ENCODE assay signal across 10 cellular contexts in the genomic region with DNA sequence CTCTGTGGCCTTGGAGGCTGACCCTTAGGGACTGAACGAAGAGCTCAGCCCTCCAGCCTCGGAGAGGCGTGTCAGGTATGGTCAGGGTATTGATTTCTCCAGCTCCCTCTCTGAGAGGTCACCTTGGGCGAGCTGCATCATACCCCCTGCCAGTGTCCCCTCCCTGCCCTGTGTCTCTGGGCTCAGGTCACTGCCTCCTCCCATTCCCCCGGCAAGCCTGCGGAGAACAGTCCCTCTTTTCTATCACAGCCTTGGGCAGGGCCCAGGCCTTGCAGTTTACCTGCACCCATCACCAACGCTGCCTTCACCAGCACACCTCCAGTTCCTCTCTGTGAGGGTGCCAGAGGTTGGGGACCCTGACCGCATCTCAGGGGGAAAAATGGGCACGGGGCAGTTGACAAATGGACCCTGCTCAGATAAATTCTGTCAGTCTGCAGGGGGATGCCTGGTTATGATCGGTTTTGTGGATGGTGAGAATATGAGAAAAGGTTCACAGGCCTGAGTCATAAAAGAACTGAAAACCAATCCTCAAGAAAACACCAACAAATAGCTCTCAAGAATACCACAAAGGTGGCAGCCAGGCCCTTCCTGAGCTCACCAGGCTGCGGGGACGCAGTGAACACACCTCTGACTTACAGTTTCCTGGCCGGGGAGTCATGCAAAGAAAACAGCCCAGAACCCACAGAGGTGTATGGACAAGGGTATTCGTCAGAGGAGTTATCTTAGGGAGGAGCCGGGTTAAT. TPM values are rescaled to one million over a fixed set of nuclear protein-coding genes. Genes with fewer than 3 reads are reported as not detected.
DNase-seq lines count a peak whose midpoint lies in the region; ATAC-seq and TF ChIP-seq lines count a peak whose summit lies in the region.
"Had no signal": no experiment of that assay in that cellular context is flagged by ENCODE, and none has a peak within 500 bp of the region (broad histone marks: within the 10 kb centered on the region; RNA-seq: fewer than 3 reads in every experiment).

No MANE protein-coding gene starts in this region.

- H2AFZ ChIP-seq in GM23338, result peak overlapping the region; percentile 52; the same call in 1 of the 2 replicates

- POLR2A ChIA-PET in CD8-positive, alpha-beta memory T cell (lab: Charles Lee), result no interaction called here
- POLR2A ChIA-PET in naive thymus-derived CD4-positive, alpha-beta T cell (lab: Charles Lee), result no interaction called here
- POLR2A ChIA-PET in A673 (lab: Charles Lee; ENCODE audit: low non-redundant PET), result no interaction called here

- H3K27ac Mint-ChIP-seq in CD8-positive, alpha-beta memory T cell, result peak overlapping the region; percentile 39 to 93 (median 80)
- no peak overlapping the region for H3K27ac Mint-ChIP-seq in GM23338
- H3K27ac Mint-ChIP-seq in naive thymus-derived CD4-positive, alpha-beta T cell, result peak overlapping the region in 1 of 9 donors; percentile 22

- ATAC-seq in GM23338, result no peak
- ATAC-seq in naive thymus-derived CD4-positive, alpha-beta T cell, result peak; percentile 79
- ATAC-seq in HG02840 (IDR thresholded peaks at IDR 0.05; ENCODE audit: low FRiP score, unreplicated experiment), result no peak

- H3K9me2 ChIP-seq in GM23338 (ENCODE audit: insufficient read depth), result peaks cover 4% of the 10 kb centered on the region

- CTCF ChIA-PET in CD8-positive, alpha-beta memory T cell (lab: Charles Lee), result interaction anchor here (1.0 to 1.3 kb wide), 4 partner anchors 21 to 130 kb away, joined by 3 to 4 read pairs (median 3); no protein-coding TSS in a partner anchor
- CTCF ChIA-PET in naive thymus-derived CD4-positive, alpha-beta T cell (lab: Charles Lee), result no interaction called here
- CTCF ChIA-PET in A673 (lab: Charles Lee), result no interaction called here

- H3K4me3 ChIP-seq in CD8-positive, alpha-beta memory T cell (ENCODE audit: low read length), result no peak overlapping the region
- H3K4me3 ChIP-seq in GM23338 (no peak overlapping the region), A673 (ENCODE audit: low read depth, low read length, poor library complexity, severe bottlenecking) (no peak overlapping the region)
- H3K4me3 ChIP-seq in naive thymus-derived CD4-positive, alpha-beta T cell (ENCODE audit: low read length), result no peak overlapping the region

- peaks cover 7% of the 10 kb centered on the region for H3K4me1 ChIP-seq in CD8-positive, alpha-beta memory T cell (ENCODE audit: insufficient read depth, low read length)
- H3K4me1 ChIP-seq in GM23338 (ENCODE audit: insufficient read depth), result no peaks in the 10 kb centered on the region
- peaks cover 0 to 14% of the 10 kb centered on the region in 2 donors for H3K4me1 ChIP-seq in naive thymus-derived CD4-positive, alpha-beta T cell (ENCODE audit: control insufficient read depth in 2 of 2, insufficient read depth in 2 of 2, low read length in 2 of 2)
- H3K4me1 ChIP-seq in A673 (ENCODE audit: insufficient read depth, low read length, poor library complexity, severe bottlenecking), result peaks cover 4% of the 10 kb centered on the region

- no peaks in the 10 kb centered on the region for H3K79me2 ChIP-seq in GM23338 (replicated peaks; ENCODE audit: insufficient read depth)

- no peaks in the 10 kb centered on the region for H3K9me3 ChIP-seq in CD8-positive, alpha-beta memory T cell (ENCODE audit: low read length)
- H3K9me3 ChIP-seq in naive thymus-derived CD4-positive, alpha-beta T cell (ENCODE audit: control insufficient read depth in 2 of 3, low read length in 3 of 3), result no peaks in the 10 kb centered on the region
- H3K9me3 ChIP-seq in A673 (ENCODE audit: low read depth, low read length, poor library complexity, severe bottlenecking), result no peaks in the 10 kb centered on the region

- no peaks in the 10 kb centered on the region for H4K20me1 ChIP-seq in GM23338 (replicated peaks; ENCODE audit: insufficient read depth)

- no peak overlapping the region for H3K27ac ChIP-seq in CD8-positive, alpha-beta memory T cell (ENCODE audit: low read depth, low read length)
- H3K27ac ChIP-seq in GM23338 (ENCODE audit: low read depth), result no peak overlapping the region
- H3K27ac ChIP-seq in naive thymus-derived CD4-positive, alpha-beta T cell (ENCODE audit: low read depth, low read length), result no peak overlapping the region
- no peak overlapping the region for H3K27ac ChIP-seq in A673 (ENCODE audit: low read depth, low read length, poor library complexity, severe bottlenecking)
- H3K27ac ChIP-seq: epithelial cell of prostate had no signal

- no peaks in the 10 kb centered on the region for H3K9me3 Mint-ChIP-seq in CD8-positive, alpha-beta memory T cell
- H3K9me3 Mint-ChIP-seq in GM23338, result no peaks in the 10 kb centered on the region
- H3K9me3 Mint-ChIP-seq in naive thymus-derived CD4-positive, alpha-beta T cell, result peaks cover 0 to 2% (median 0%) of the 10 kb centered on the region in 11 donors

- BruUV-seq in A673 (replicated peaks; lab: Mats Ljungman, UMichigan), result no TSS peak

- peak overlapping the region in 5 of 7 donors; percentile 11 to 67 (median 35) for H3K4me3 Mint-ChIP-seq in CD8-positive, alpha-beta memory T cell
- no peak overlapping the region for H3K4me3 Mint-ChIP-seq in GM23338
- no peak overlapping the region for H3K4me3 Mint-ChIP-seq in naive thymus-derived CD4-positive, alpha-beta T cell

- peaks cover 11 to 27% (median 24%) of the 10 kb centered on the region in 3 donors for H3K4me1 Mint-ChIP-seq in CD8-positive, alpha-beta memory T cell
- no peaks in the 10 kb centered on the region for H3K4me1 Mint-ChIP-seq in GM23338
- H3K4me1 Mint-ChIP-seq in naive thymus-derived CD4-positive, alpha-beta T cell, result peaks cover 0 to 8% (median 4%) of the 10 kb centered on the region in 7 donors

- TF ChIP-seq CTCF in GM23338 (conservative IDR thresholded peaks at IDR 0.05; ENCODE audit: low read depth in 2 of 2), result no peak
- no peak for TF ChIP-seq CTCF in A673 (conservative IDR thresholded peaks at IDR 0.05; ENCODE audit: low read depth, low read length)

- intact Hi-C loops in naive thymus-derived CD4-positive, alpha-beta T cell (cut with micrococcal nuclease), result no loop called here
- intact Hi-C loops in A673 (cut with micrococcal nuclease; ENCODE audit: unreplicated experiment), result no loop called here

- H3K36me3 Mint-ChIP-seq in CD8-positive, alpha-beta memory T cell, result no peaks in the 10 kb centered on the region
- H3K36me3 Mint-ChIP-seq in GM23338 (ENCODE audit: low read depth), result no peaks in the 10 kb centered on the region
- H3K36me3 Mint-ChIP-seq in naive thymus-derived CD4-positive, alpha-beta T cell, result no peaks in the 10 kb centered on the region

- no peaks in the 10 kb centered on the region for H3K27me3 ChIP-seq in CD8-positive, alpha-beta memory T cell (ENCODE audit: insufficient read depth, low read length, poor library complexity, severe bottlenecking)
- no peaks in the 10 kb centered on the region for H3K27me3 ChIP-seq in GM23338 (ENCODE audit: insufficient read depth)
- no peaks in the 10 kb centered on the region for H3K27me3 ChIP-seq in naive thymus-derived CD4-positive, alpha-beta T cell (ENCODE audit: control insufficient read depth in 2 of 2, insufficient read depth in 2 of 2, low read length in 2 of 2)
- H3K27me3 ChIP-seq in A673 (replicated peaks; ENCODE audit: insufficient read depth, low read depth, low read length, poor library complexity), result no peaks in the 10 kb centered on the region

- peaks cover 0 to 3% of the 10 kb centered on the region in 2 donors for H3K27me3 Mint-ChIP-seq in CD8-positive, alpha-beta memory T cell
- H3K27me3 Mint-ChIP-seq in GM23338 (ENCODE audit: insufficient read depth, low read depth, poor library complexity), result no peaks in the 10 kb centered on the region
- peaks cover 0 to 9% (median 0%) of the 10 kb centered on the region in 5 donors for H3K27me3 Mint-ChIP-seq in naive thymus-derived CD4-positive, alpha-beta T cell

- no peaks in the 10 kb centered on the region for H3K36me3 ChIP-seq in CD8-positive, alpha-beta memory T cell (ENCODE audit: insufficient read depth, low read length)
- H3K36me3 ChIP-seq in GM23338 (ENCODE audit: insufficient read depth), result no peaks in the 10 kb centered on the region
- H3K36me3 ChIP-seq in naive thymus-derived CD4-positive, alpha-beta T cell (ENCODE audit: control insufficient read depth in 2 of 3, insufficient read depth in 3 of 3, low read length in 3 of 3), result no peaks in the 10 kb centered on the region
- no peaks in the 10 kb centered on the region for H3K36me3 ChIP-seq in A673 (ENCODE audit: insufficient read depth, low read length, poor library complexity, severe bottlenecking)

- peak in 4 of 5 donors; percentile 43 to 82 (median 50) for DNase-seq in CD8-positive, alpha-beta memory T cell
- DNase-seq in GM23338 (ENCODE audit: low spot score) (no peak), A673 (ENCODE audit: low spot score) (no peak), NCI-H2081 treated with DMSO at 0.1 percent for 48 hours (lab: John Stamatoyannopoulos, UW) (no peak), DMS79 treated with DMSO at 0.1 percent for 48 hours (lab: John Stamatoyannopoulos, UW) (no peak)
- DNase-seq in activated CD8-positive, alpha-beta memory T cell treated with anti-CD3 and anti-CD28 coated beads, Interleukin-2, amount 50 U/mL, for 48 hours, result peak; percentile 77
- no peak for DNase-seq in naive thymus-derived CD4-positive, alpha-beta T cell
- DNase-seq: DND-41 had no signal

- no peak overlapping the region for H3K4me2 ChIP-seq in GM23338

- no peaks in the 10 kb centered on the region for H3F3A ChIP-seq in GM23338 (replicated peaks; ENCODE audit: low read depth)

RNA-seq across cellular contexts. Expression of a gene that starts 24.7 kb away (rescaled TPM):
- 1 to 10 TPM; 9.9 to 10.0 TPM for total RNA-seq in CD8-positive, alpha-beta memory T cell
- polyA plus RNA-seq in CD8-positive, alpha-beta memory T cell, result 2.1 TPM
- 14.9 and 17.9 TPM in 2 replicates for total RNA-seq in GM23338 (2014; rRNA removed; shearing (Covaris generic))
- polyA plus RNA-seq in GM23338 (2016; fragmentation: Nextera tagmentation; extraction: Ambion mirVana), result 4.8 and 4.9 TPM in 2 replicates
- 10 to 100 TPM in 2 of 5 experiments, 1 to 10 TPM in 3; 5.9 to 59.5 (median 8.6) TPM for total RNA-seq in naive thymus-derived CD4-positive, alpha-beta T cell
- under 1 TPM; 0.31 TPM for polyA plus RNA-seq in naive thymus-derived CD4-positive, alpha-beta T cell
- total RNA-seq in A673 (2021), result 50.7 and 54.1 TPM in 2 replicates

Comparison
In these comparisons a context has a peak if more than half of its experiments do, and no peak if none do; other contexts are left out.
1. DNase-seq: peak in CD8-positive, alpha-beta memory T cell (4 of 5) and activated CD8-positive, alpha-beta memory T cell treated with anti-CD3 and anti-CD28 coated beads, Interleukin-2, amount 50 U/mL, for 48 hours (single experiment); none in GM23338 (single experiment), naive thymus-derived CD4-positive, alpha-beta T cell (0 of 9), A673 (single experiment), NCI-H2081 treated with DMSO at 0.1 percent for 48 hours (single experiment) and DMS79 treated with DMSO at 0.1 percent for 48 hours (single experiment).
2. H3K4me3 Mint-ChIP-seq: peak in CD8-positive, alpha-beta memory T cell (5 of 7); none in GM23338 (single experiment) and naive thymus-derived CD4-positive, alpha-beta T cell (0 of 10).